ENCODE assay signal across 8 cellular contexts in the genomic region with DNA sequence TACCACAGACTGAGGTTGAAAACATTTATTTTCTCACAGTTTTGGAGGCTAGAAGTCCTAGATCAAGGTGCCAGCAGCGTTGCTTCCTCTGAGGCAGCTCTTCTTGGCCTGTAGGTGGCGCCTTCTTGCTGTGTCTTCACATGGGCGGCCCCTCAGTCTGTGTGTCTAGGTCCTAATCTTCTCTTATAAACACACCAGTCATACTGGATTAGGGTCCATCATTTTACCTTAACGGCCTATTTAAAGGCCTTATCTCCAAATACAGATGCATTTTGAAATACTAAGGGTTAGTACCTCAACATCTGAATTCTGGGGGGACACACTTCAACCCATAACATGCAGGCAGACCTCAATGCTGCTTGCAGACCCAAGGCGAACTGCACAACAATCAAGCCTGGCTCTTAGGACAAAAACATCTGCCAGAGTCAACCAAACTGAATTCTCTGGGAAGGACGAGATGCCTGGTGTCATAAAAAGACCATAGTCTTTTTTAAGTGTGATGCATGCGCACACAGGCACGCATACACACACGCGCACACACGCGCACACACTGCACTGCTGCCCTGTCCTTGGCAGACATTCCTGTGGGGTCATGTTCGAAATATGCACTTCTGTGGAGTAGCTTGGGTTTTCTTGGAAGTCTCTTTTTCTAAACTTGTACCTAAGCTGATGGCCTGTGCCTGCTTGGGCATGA. TPM values are rescaled to one million over a fixed set of nuclear protein-coding genes. Genes with fewer than 3 reads are reported as not detected.
DNase-seq lines count a peak whose midpoint lies in the region; ATAC-seq, FAIRE-seq and TF ChIP-seq lines count a peak whose summit lies in the region.

No MANE protein-coding gene starts in this region.

- H3K4me3 ChIP-seq in Jurkat, Clone E6-1 (ENCODE audit: low read length), result no peak overlapping the region
- no peak overlapping the region for H3K4me3 ChIP-seq in pancreas
- no peak overlapping the region for H3K4me3 ChIP-seq in transverse colon

- H3K27me3 ChIP-seq in foreskin keratinocyte, result no peaks in the 10 kb centered on the region
- H3K27me3 ChIP-seq in pancreas, result no peaks in the 10 kb centered on the region
- no peaks in the 10 kb centered on the region for H3K27me3 ChIP-seq in transverse colon

- TF ChIP-seq CTCF in foreskin keratinocyte (conservative IDR thresholded peaks at IDR 0.05), result peak; percentile 84
- TF ChIP-seq CTCF in pancreas (IDR thresholded peaks at IDR 0.05), result peak; percentile 49 to 77 (median 70)
- peak; percentile 62 to 84 (median 73) for TF ChIP-seq CTCF in transverse colon (IDR thresholded peaks at IDR 0.05)

- FAIRE-seq in pancreas (lab: Jason Lieb, UNC), result no peak

- H3K36me3 ChIP-seq in pancreas (no peaks in the 10 kb centered on the region), transverse colon (no peaks in the 10 kb centered on the region)

- peak; percentile 38 for ATAC-seq in GM18868 (IDR thresholded peaks at IDR 0.05; ENCODE audit: unreplicated experiment)
- ATAC-seq in activated T-cell treated with anti-CD3 and anti-CD28 coated beads, Interleukin-2, amount 50 U/mL, for 72 hours (replicated peaks in 1 of 2), result peak; percentile 31 to 40
- ATAC-seq in foreskin keratinocyte, result peak; percentile 34
- peak in 2 of 4 donors; percentile 29 to 42 for ATAC-seq in pancreas

- H3K4me1 Mint-ChIP-seq in activated T-cell treated with anti-CD3 and anti-CD28 coated beads, Interleukin-2, amount 50 U/mL, for 72 hours (ENCODE audit: low read depth), result peaks cover 32% of the 10 kb centered on the region

- TF ChIP-seq EP300 in transverse colon (IDR thresholded peaks at IDR 0.05; ENCODE audit: low read depth), result no peak

- no peaks in the 10 kb centered on the region for H3K27me3 Mint-ChIP-seq in activated T-cell treated with anti-CD3 and anti-CD28 coated beads, Interleukin-2, amount 50 U/mL, for 72 hours (ENCODE audit: low read depth)

- H3K27ac Mint-ChIP-seq in activated T-cell treated with anti-CD3 and anti-CD28 coated beads, Interleukin-2, amount 50 U/mL, for 72 hours, result no peak overlapping the region

- H3K4me1 ChIP-seq in foreskin keratinocyte, result peaks cover 19% of the 10 kb centered on the region
- H3K4me1 ChIP-seq in pancreas, result peaks cover 0 to 5% (median 0%) of the 10 kb centered on the region in 3 donors
- H3K4me1 ChIP-seq in transverse colon, result peaks cover 2 to 18% (median 7%) of the 10 kb centered on the region in 4 donors

- H3K36me3 Mint-ChIP-seq in activated T-cell treated with anti-CD3 and anti-CD28 coated beads, Interleukin-2, amount 50 U/mL, for 72 hours (ENCODE audit: insufficient read depth in 2 of 2), result peaks cover 0 to 3% of the 10 kb centered on the region in 2 donors

- H3K9me3 ChIP-seq in pancreas (no peaks in the 10 kb centered on the region), transverse colon (no peaks in the 10 kb centered on the region)

- TF ChIP-seq POLR2A in transverse colon (IDR thresholded peaks at IDR 0.05), result no peak

- H3K27ac ChIP-seq in foreskin keratinocyte (no peak overlapping the region), pancreas (no peak overlapping the region), transverse colon (no peak overlapping the region)

- intact Hi-C loops in pancreas (cut with DNase I) (no loop called here), transverse colon (cut with DNase I; ENCODE audit: low total_unique reads) (no loop called here)

- H3K4me3 Mint-ChIP-seq in activated T-cell treated with anti-CD3 and anti-CD28 coated beads, Interleukin-2, amount 50 U/mL, for 72 hours, result no peak overlapping the region

- DNase-seq in AML-193 (lab: John Stamatoyannopoulos, UW) (peak; percentile 83 to 91), RKO (ENCODE audit: low spot score) (peak; percentile 85), foreskin keratinocyte (peak in 1 of 2 donors; percentile 54), pancreas (peak in 4 of 6 donors; percentile 37 to 60 (median 50)), transverse colon (peak; percentile 72)
- peak; percentile 67 for DNase-seq in Jurkat, Clone E6-1 (ENCODE audit: low read depth, low spot score)
- DNase-seq in activated T-cell treated with anti-CD3 and anti-CD28 coated beads, Interleukin-2, amount 50 U/mL, for 72 hours, result peak; percentile 76 to 79

- 38 to 49% methylated on average over 13 of the region's 13 CpGs for WGBS in pancreas, 2 donors
- WGBS in transverse colon (ENCODE audit: low coverage in 1 of 2), 2 donors, result 25 to 51% methylated on average over 2 to 13 of the region's 13 CpGs

- H3K9me3 Mint-ChIP-seq in activated T-cell treated with anti-CD3 and anti-CD28 coated beads, Interleukin-2, amount 50 U/mL, for 72 hours, result no peaks in the 10 kb centered on the region

- in situ Hi-C loops in transverse colon (cut with MboI; ENCODE audit: low pct_ligation_motif_present in 1 of 4, low pct_unique_long_range_greater_than_20kb in 1 of 4, low sequenced_read_pairs in 3 of 4), result no loop called here

RNA-seq across cellular contexts. Expression of gene RMC1, which starts 4.3 kb away (rescaled TPM):
- 48.9 TPM for polyA plus RNA-seq in Jurkat, Clone E6-1 (2012; ENCODE audit: insufficient read depth, insufficient read length)
- total RNA-seq in activated T-cell treated with anti-CD3 and anti-CD28 coated beads, Interleukin-2, amount 50 U/mL, for 72 hours, result 10 to 100 TPM; 46.8 to 52.3 TPM
- total RNA-seq in foreskin keratinocyte (21.9 and 27.8 TPM in 2 replicates), pancreas (10 to 100 TPM in 4 of 6 donors, 1 to 10 TPM in 2; 7.7 to 15.6 (median 10.3) TPM), transverse colon (10 to 100 TPM in 3 of 4 donors, 1 to 10 TPM in 1; 4.4 to 34.1 (median 26.6) TPM)
- polyA plus RNA-seq in foreskin keratinocyte (17.9 and 22.5 TPM in 2 replicates), pancreas (10 to 100 TPM; 29.6 to 31.9 TPM)

RNA-seq across cellular contexts. Expression of gene RIOK3, which starts 45.9 kb away (rescaled TPM):
- 20.6 TPM for polyA plus RNA-seq in Jurkat, Clone E6-1 (2012; ENCODE audit: insufficient read depth, insufficient read length)
- 10 to 100 TPM; 75.9 to 95.8 TPM for total RNA-seq in activated T-cell treated with anti-CD3 and anti-CD28 coated beads, Interleukin-2, amount 50 U/mL, for 72 hours
- 48.7 and 54.3 TPM in 2 replicates for total RNA-seq in foreskin keratinocyte
- 17.5 and 17.8 TPM in 2 replicates for polyA plus RNA-seq in foreskin keratinocyte
- 10 to 100 TPM; 21.9 to 39.7 (median 36.5) TPM for total RNA-seq in pancreas
- polyA plus RNA-seq in pancreas, result 10 to 100 TPM; 30.4 to 37.4 TPM
- 100 to 1,000 TPM in 3 of 4 donors, 10 to 100 TPM in 1; 33.0 to 182 (median 152) TPM for total RNA-seq in transverse colon
